10 cellular contexts compared by ENCODE assay signal in genomic region chr12:6140646-6141045, GRCh38. TPM values are rescaled to one million over a fixed set of nuclear protein-coding genes. Genes with fewer than 3 reads are reported as not detected.
DNase-seq lines count a peak whose midpoint lies in the region; ATAC-seq and TF ChIP-seq lines count a peak whose summit lies in the region.
"Had no signal": no experiment of that assay in that cellular context is flagged by ENCODE, and none has a peak within 500 bp of the region (broad histone marks: within the 10 kb centered on the region; RNA-seq: fewer than 3 reads in every experiment).

No MANE protein-coding gene starts in this region.

- H3K9me3 ChIP-seq in esophagus muscularis mucosa (no peaks in the 10 kb centered on the region), ovary (no peaks in the 10 kb centered on the region)
- H3K9me3 ChIP-seq: thoracic aorta had no signal

- POLR2A ChIA-PET in T-cell (lab: Charles Lee): interaction anchor here in 1 of 2 donors (1.2 kb wide), 1 partner anchor 323 kb away, joined by 3 read pairs; no protein-coding TSS in a partner anchor

- TF ChIP-seq EP300 in esophagus muscularis mucosa (IDR thresholded peaks at IDR 0.05) (no peak), ovary (IDR thresholded peaks at IDR 0.05) (no peak)

- peaks cover 6% of the 10 kb centered on the region for H3K36me3 Mint-ChIP-seq in T-cell

- peak overlapping the region; percentile 53 to 67 (median 56) for H3K4me3 Mint-ChIP-seq in T-cell

- no peaks in the 10 kb centered on the region for H3K27me3 ChIP-seq in esophagus muscularis mucosa
- H3K27me3 ChIP-seq in ovary: no peaks in the 10 kb centered on the region

- peaks cover 11 to 21% (median 14%) of the 10 kb centered on the region in 4 donors for H3K4me1 ChIP-seq in esophagus muscularis mucosa
- H3K4me1 ChIP-seq in ovary (ENCODE audit: insufficient read depth): no peaks in the 10 kb centered on the region

- H3K27me3 Mint-ChIP-seq in T-cell: peaks cover 0 to 1% of the 10 kb centered on the region in 2 donors

- H3K9me3 Mint-ChIP-seq in T-cell: peaks cover 0 to 6% (median 4%) of the 10 kb centered on the region in 3 donors

- peaks cover 45 to 47% (median 46%) of the 10 kb centered on the region in 3 donors for H3K4me1 Mint-ChIP-seq in T-cell

- DNase-seq in CD1c-positive myeloid dendritic cell (ENCODE audit: extremely low spot score) (peak; percentile 6), T-cell (no peak), esophagus muscularis mucosa (ENCODE audit: extremely low spot score) (no peak), posterior vena cava (ENCODE audit: low spot score) (peak; percentile 15), nucleus accumbens (lab: John Stamatoyannopoulos, UW) (no peak), MV-4-11 (lab: John Stamatoyannopoulos, UW) (no peak), ovary (no peak)

- ATAC-seq in T-cell (replicated peaks in 1 of 4) (peak in 2 of 4 experiments; percentile 11 to 18), esophagus mucosa (no peak)

- 73% methylated on average over 3 of the region's 3 CpGs for WGBS in esophagus muscularis mucosa
- WGBS in ovary, 3 donors: 70 to 76% (median 74%) methylated on average over 3 of the region's 3 CpGs

- TF ChIP-seq POLR2A in esophagus muscularis mucosa (IDR thresholded peaks at IDR 0.05; ENCODE audit: low read depth): no peak
- no peak for TF ChIP-seq POLR2A in ovary (IDR thresholded peaks at IDR 0.05)

- intact Hi-C loops in esophagus muscularis mucosa (cut with DNase I): no loop called here
- intact Hi-C loops in posterior vena cava (cut with DNase I): no loop called here
- intact Hi-C loops in ovary (cut with DNase I): no loop called here

- TF ChIP-seq CTCF in esophagus muscularis mucosa (IDR thresholded peaks at IDR 0.05) (no peak), ovary (IDR thresholded peaks at IDR 0.05) (no peak)

- H3K27ac ChIP-seq in esophagus muscularis mucosa (replicated peaks in 1 of 4) (peak overlapping the region; percentile 11 to 49 (median 34)), ovary (no peak overlapping the region)
- H3K27ac ChIP-seq: RWPE1 had no signal

- H3K4me3 ChIP-seq in esophagus muscularis mucosa (no peak overlapping the region), ovary (no peak overlapping the region)
- H3K4me3 ChIP-seq: thoracic aorta had no signal

- peak overlapping the region; percentile 98 to 99 for H3K27ac Mint-ChIP-seq in T-cell

- CTCF ChIA-PET in T-cell (lab: Charles Lee): interaction anchor here in 1 of 2 donors (0.8 kb wide), 2 partner anchors 20 to 54 kb away, joined by 3 to 4 read pairs; no protein-coding TSS in a partner anchor

- no peaks in the 10 kb centered on the region for H3K36me3 ChIP-seq in esophagus muscularis mucosa
- H3K36me3 ChIP-seq in ovary: no peaks in the 10 kb centered on the region
- H3K36me3 ChIP-seq: thoracic aorta had no signal

RNA-seq across cellular contexts. Expression of gene VWF, which starts 16.2 kb away (rescaled TPM):
- total RNA-seq in T-cell (under 1 TPM in 4 of 5 donors, not detected in 1; 0.13 to 0.90 (median 0.74) TPM), esophagus muscularis mucosa (100 to 1,000 TPM; 163 to 367 (median 253) TPM), posterior vena cava (100 to 1,000 TPM; 366 to 375 TPM), ovary (100 to 1,000 TPM in 3 of 7 donors, 10 to 100 TPM in 4; 37.9 to 203 (median 88.7) TPM), esophagus mucosa (53.7 TPM)
- 100 to 1,000 TPM; 107 to 278 TPM for polyA plus RNA-seq in ovary

RNA-seq across cellular contexts. Expression of gene CD9, which starts 59.6 kb away (rescaled TPM):
- total RNA-seq in T-cell (1 to 10 TPM; 2.6 to 5.7 (median 3.3) TPM), esophagus muscularis mucosa (100 to 1,000 TPM; 349 to 416 (median 399) TPM), posterior vena cava (100 to 1,000 TPM; 248 to 281 TPM), ovary (100 to 1,000 TPM in 1 of 7 donors, 10 to 100 TPM in 6; 23.9 to 372 (median 49.2) TPM), esophagus mucosa (597 TPM)
- polyA plus RNA-seq in ovary: 100 to 1,000 TPM in 1 of 2 donors, 10 to 100 TPM in 1; 67.0 to 244 TPM

Comparison
In these comparisons a context has a peak if more than half of its experiments do, and no peak if none do; other contexts are left out.
1. DNase-seq: peak in CD1c-positive myeloid dendritic cell (single experiment) and posterior vena cava (single experiment); none in T-cell (0 of 34), esophagus muscularis mucosa (single experiment), nucleus accumbens (0 of 56), MV-4-11 (single experiment) and ovary (0 of 5).
2. H3K27ac ChIP-seq: peak in esophagus muscularis mucosa (4 of 4); none in ovary (0 of 2).
3. RNA of gene VWF, which starts 16.2 kb away (total RNA-seq): 366 to 375 TPM in posterior vena cava, 163 to 367 TPM in esophagus muscularis mucosa, 37.9 to 203 TPM in ovary and 53.7 TPM in esophagus mucosa (single experiment); 0.13 to 0.90 TPM in T-cell; every median in the first group is over 10 times any median in the second.